In genomic region chr11:13140873-13141655, GRCh38 we compare ENCODE assay signal across 12 cellular contexts.
A peak's percentile ranks its signal among the peaks of the same experiment; 100 is the strongest.
DNase-seq lines count a peak whose midpoint lies in the region; ATAC-seq and TF ChIP-seq lines count a peak whose summit lies in the region.
"Had no signal": no experiment of that assay in that cellular context is flagged by ENCODE, and none has a peak within 500 bp of the region (broad histone marks: within the 10 kb centered on the region; RNA-seq: fewer than 3 reads in every experiment).

No MANE protein-coding gene starts in this region.

- POLR2A ChIA-PET in activated CD8-positive, alpha-beta T cell treated with anti-CD3 and anti-CD28 coated beads for 36 hours (lab: Charles Lee): no interaction called here

- H3K4me1 ChIP-seq in OCI-LY3 (ENCODE audit: low read length) (peaks cover 32% of the 10 kb centered on the region), adrenal gland (replicated peaks in 1 of 2) (no peaks in the 10 kb centered on the region)

- DNase-seq in islet precursor cell: peak; percentile 61
- no peak for DNase-seq in type B pancreatic cell (ENCODE audit: extremely low spot score, unreplicated experiment)
- no peak for DNase-seq in activated CD8-positive, alpha-beta T cell treated with anti-CD3 and anti-CD28 coated beads for 36 hours
- DNase-seq in NCI-H1417 treated with DMSO at 0.1 percent for 48 hours (lab: John Stamatoyannopoulos, UW): no peak
- no peak for DNase-seq in HCEC 1CT
- DNase-seq in adrenal gland: no peak
- DNase-seq: activated CD8-positive, alpha-beta T cell treated with anti-CD3 and anti-CD28 coated beads, Interleukin-2, amount 10 ng/mL, durations not matched to agents 7 days and 5 days; activated naive CD8-positive, alpha-beta T cell treated with anti-CD3 and anti-CD28 coated beads, Interleukin-2, amount 50 U/mL, for 24 hours; SHP77 treated with DMSO at 0.1 percent for 48 hours; stimulated activated CD8-positive, alpha-beta memory T cell treated with anti-CD3 and anti-CD28 coated beads, Interleukin-4, amount 100 ng/mL, for 48 hours had no signal

- TF ChIP-seq CTCF in OCI-LY3 (IDR thresholded peaks at IDR 0.05; ENCODE audit: low read depth, low read length): no peak
- TF ChIP-seq CTCF in type B pancreatic cell (conservative IDR thresholded peaks at IDR 0.05): no peak
- TF ChIP-seq CTCF in activated CD8-positive, alpha-beta T cell treated with anti-CD3 and anti-CD28 coated beads for 36 hours (IDR thresholded peaks at IDR 0.05): no peak
- TF ChIP-seq CTCF in adrenal gland (IDR thresholded peaks at IDR 0.05): no peak

- peak overlapping the region; percentile 88 for H3K27ac Mint-ChIP-seq in type B pancreatic cell
- H3K27ac Mint-ChIP-seq in activated CD8-positive, alpha-beta T cell treated with anti-CD3 and anti-CD28 coated beads for 36 hours: no peak overlapping the region
- H3K27ac Mint-ChIP-seq: activated CD8-positive, alpha-beta T cell treated with anti-CD3 and anti-CD28 coated beads, Interleukin-2, amount 10 ng/mL, durations not matched to agents 7 days and 5 days; activated naive CD8-positive, alpha-beta T cell treated with anti-CD3 and anti-CD28 coated beads, Interleukin-2, amount 50 U/mL, for 24 hours had no signal

- H3K4me3 ChIP-seq in OCI-LY3 (ENCODE audit: low read length) (no peak overlapping the region), adrenal gland (no peak overlapping the region)

- no peaks in the 10 kb centered on the region for H3K36me3 ChIP-seq in OCI-LY3 (replicated peaks; ENCODE audit: low read depth, low read length)
- H3K36me3 ChIP-seq in adrenal gland (replicated peaks in 1 of 2): no peaks in the 10 kb centered on the region

- peak overlapping the region; percentile 30; the same call in 1 of the 2 replicates for H3K27ac ChIP-seq in OCI-LY3 (ENCODE audit: low read length)
- H3K27ac ChIP-seq in adrenal gland: no peak overlapping the region

- no peaks in the 10 kb centered on the region for H3K27me3 Mint-ChIP-seq in type B pancreatic cell
- peaks cover 18% of the 10 kb centered on the region for H3K27me3 Mint-ChIP-seq in activated CD8-positive, alpha-beta T cell treated with anti-CD3 and anti-CD28 coated beads for 36 hours

- H3K9ac ChIP-seq in OCI-LY3 (ENCODE audit: low read length): no peak overlapping the region

- H4K20me1 ChIP-seq in OCI-LY3 (ENCODE audit: insufficient read depth, low read length): no peaks in the 10 kb centered on the region

- no peak overlapping the region for H2AFZ ChIP-seq in OCI-LY3 (ENCODE audit: low read depth, low read length)

- no peaks in the 10 kb centered on the region for H3K79me2 ChIP-seq in OCI-LY3 (ENCODE audit: low read length)

- peak overlapping the region; percentile 35 for H3K4me3 Mint-ChIP-seq in type B pancreatic cell
- no peak overlapping the region for H3K4me3 Mint-ChIP-seq in activated CD8-positive, alpha-beta T cell treated with anti-CD3 and anti-CD28 coated beads for 36 hours
- H3K4me3 Mint-ChIP-seq: activated CD8-positive, alpha-beta T cell treated with anti-CD3 and anti-CD28 coated beads, Interleukin-2, amount 10 ng/mL, durations not matched to agents 7 days and 5 days; activated naive CD8-positive, alpha-beta T cell treated with anti-CD3 and anti-CD28 coated beads, Interleukin-2, amount 50 U/mL, for 24 hours had no signal

- no peak for TF ChIP-seq POLR2A in adrenal gland (IDR thresholded peaks at IDR 0.05)

- peaks cover 40% of the 10 kb centered on the region for H3K4me1 Mint-ChIP-seq in type B pancreatic cell (ENCODE audit: unreplicated experiment)
- no peaks in the 10 kb centered on the region for H3K4me1 Mint-ChIP-seq in activated CD8-positive, alpha-beta T cell treated with anti-CD3 and anti-CD28 coated beads for 36 hours (ENCODE audit: low read depth)
- H3K4me1 Mint-ChIP-seq: activated naive CD8-positive, alpha-beta T cell treated with anti-CD3 and anti-CD28 coated beads, Interleukin-2, amount 50 U/mL, for 24 hours had no signal

- H3K27me3 ChIP-seq in OCI-LY3 (ENCODE audit: low read depth, low read length) (no peaks in the 10 kb centered on the region), adrenal gland (peaks cover 8% of the 10 kb centered on the region)

- ATAC-seq in GM21717 (IDR thresholded peaks at IDR 0.05; ENCODE audit: unreplicated experiment): peak; percentile 28
- ATAC-seq in activated CD8-positive, alpha-beta T cell treated with anti-CD3 and anti-CD28 coated beads for 36 hours: no peak
- ATAC-seq: activated CD8-positive, alpha-beta T cell treated with anti-CD3 and anti-CD28 coated beads, Interleukin-2, amount 10 ng/mL, durations not matched to agents 7 days and 5 days had no signal

- no peaks in the 10 kb centered on the region for H3K9me3 ChIP-seq in OCI-LY3 (ENCODE audit: insufficient read depth, low read length)
- no peaks in the 10 kb centered on the region for H3K9me3 ChIP-seq in adrenal gland (replicated peaks in 1 of 3)

- CTCF ChIA-PET in activated CD8-positive, alpha-beta T cell treated with anti-CD3 and anti-CD28 coated beads for 36 hours (lab: Charles Lee): no interaction called here

- H3K4me2 ChIP-seq in OCI-LY3 (ENCODE audit: low read length): no peak overlapping the region

- intact Hi-C loops in activated CD8-positive, alpha-beta T cell treated with anti-CD3 and anti-CD28 coated beads for 36 hours (cut with micrococcal nuclease): no loop called here
- intact Hi-C loops in adrenal gland (cut with DNase I): no loop called here

- 84 to 94% (median 90%) methylated on average over 9 to 10 of the region's 10 CpGs for WGBS in adrenal gland, 4 donors

- H3K36me3 Mint-ChIP-seq in type B pancreatic cell: no peaks in the 10 kb centered on the region
- no peaks in the 10 kb centered on the region for H3K36me3 Mint-ChIP-seq in activated CD8-positive, alpha-beta T cell treated with anti-CD3 and anti-CD28 coated beads for 36 hours (ENCODE audit: low read depth)

- H3K9me3 Mint-ChIP-seq in type B pancreatic cell: peaks cover 6% of the 10 kb centered on the region
- H3K9me3 Mint-ChIP-seq in activated CD8-positive, alpha-beta T cell treated with anti-CD3 and anti-CD28 coated beads for 36 hours: no peaks in the 10 kb centered on the region
- H3K9me3 Mint-ChIP-seq: activated naive CD8-positive, alpha-beta T cell treated with anti-CD3 and anti-CD28 coated beads, Interleukin-2, amount 50 U/mL, for 24 hours had no signal
